ENCODE assay signal across 9 cellular contexts in genomic region chr18:36830141-36830495, GRCh38. TPM values are rescaled to one million over a fixed set of nuclear protein-coding genes. Genes with fewer than 3 reads are reported as not detected.
DNase-seq lines count a peak whose midpoint lies in the region; ATAC-seq and TF ChIP-seq lines count a peak whose summit lies in the region.
"Had no signal": no experiment of that assay in that cellular context is flagged by ENCODE, and none has a peak within 500 bp of the region (broad histone marks: within the 10 kb centered on the region; RNA-seq: fewer than 3 reads in every experiment).

No MANE protein-coding gene starts in this region.

- H3K4me1 ChIP-seq in adipocyte (ENCODE audit: control insufficient read depth, insufficient read depth, low read length) (peaks cover 13% of the 10 kb centered on the region), muscle layer of duodenum (ENCODE audit: control insufficient read depth in 1 of 2, insufficient read depth in 2 of 2, low read length in 2 of 2) (peaks cover 0 to 17% of the 10 kb centered on the region in 2 donors), colonic mucosa (no peaks in the 10 kb centered on the region)

- DNase-seq in AG09309 (ENCODE audit: low read depth) (no peak), HFFc6 (no peak), adipocyte (ENCODE audit: low read depth) (no peak), occipital lobe (lab: John Stamatoyannopoulos, UW) (no peak), inferior parietal cortex (ENCODE audit: extremely low spot score) (no peak), colonic mucosa (no peak)

- H3K9me3 Mint-ChIP-seq in HFFc6: no peaks in the 10 kb centered on the region

- peaks cover 1% of the 10 kb centered on the region; the same call in 1 of the 2 replicates for H3K27me3 Mint-ChIP-seq in HFFc6 (ENCODE audit: insufficient read depth)

- H3K27ac Mint-ChIP-seq in HFFc6: peak overlapping the region; percentile 82

- peak overlapping the region; percentile 71 for H3K4me3 ChIP-seq in AG09309 (ENCODE audit: control insufficient read depth, low read depth, low read length)
- H3K4me3 ChIP-seq in adipocyte (ENCODE audit: low read length): peak overlapping the region; percentile 93
- peak overlapping the region; percentile 97 to 99 for H3K4me3 ChIP-seq in muscle layer of duodenum (ENCODE audit: low read depth in 1 of 2, low read length in 2 of 2)
- H3K4me3 ChIP-seq in colonic mucosa: no peak overlapping the region

- no peaks in the 10 kb centered on the region for H3K36me3 ChIP-seq in adipocyte (ENCODE audit: control insufficient read depth, insufficient read depth, low read length, severe bottlenecking)
- H3K36me3 ChIP-seq in muscle layer of duodenum (ENCODE audit: control insufficient read depth in 1 of 2, insufficient read depth in 2 of 2, low read length in 2 of 2): no peaks in the 10 kb centered on the region
- H3K36me3 ChIP-seq in colonic mucosa: no peaks in the 10 kb centered on the region

- H3K27ac ChIP-seq in muscle layer of duodenum (ENCODE audit: low read length) (peak overlapping the region; percentile 61), colonic mucosa (no peak overlapping the region)

- H3K27me3 ChIP-seq in adipocyte (replicated peaks; ENCODE audit: control insufficient read depth, insufficient read depth, low read length) (no peaks in the 10 kb centered on the region), muscle layer of duodenum (ENCODE audit: low read depth, low read length) (no peaks in the 10 kb centered on the region), colonic mucosa (no peaks in the 10 kb centered on the region)
- H3K27me3 ChIP-seq: body of pancreas had no signal

- no peak for TF ChIP-seq CTCF in AG09309 (IDR thresholded peaks at IDR 0.05; ENCODE audit: control insufficient read depth, insufficient read depth, low read depth, low read length, missing control alignments)
- TF ChIP-seq CTCF in HFFc6 (IDR thresholded peaks at IDR 0.05): no peak
- no peak for TF ChIP-seq CTCF in colonic mucosa (IDR thresholded peaks at IDR 0.05)

- H3K36me3 Mint-ChIP-seq in HFFc6 (ENCODE audit: low read depth): peaks cover 5% of the 10 kb centered on the region; the same call in 1 of the 2 replicates

- H3K4me1 Mint-ChIP-seq in HFFc6 (ENCODE audit: low read depth): peaks cover 38% of the 10 kb centered on the region

- peak overlapping the region; percentile 89 for H3K4me3 Mint-ChIP-seq in HFFc6

- intact Hi-C loops in colonic mucosa (cut with DNase I): no loop called here

- no peak for ATAC-seq in GM18909 (IDR thresholded peaks at IDR 0.05; ENCODE audit: poor library complexity, unreplicated experiment)

- no peaks in the 10 kb centered on the region for H3K9me3 ChIP-seq in adipocyte (ENCODE audit: control insufficient read depth, low read length)
- H3K9me3 ChIP-seq in muscle layer of duodenum (ENCODE audit: control insufficient read depth in 1 of 2, low read length in 2 of 2): no peaks in the 10 kb centered on the region
- no peaks in the 10 kb centered on the region for H3K9me3 ChIP-seq in colonic mucosa
- H3K9me3 ChIP-seq: body of pancreas had no signal

- no peak overlapping the region for H3K9ac ChIP-seq in adipocyte (ENCODE audit: low read length)
- H3K9ac ChIP-seq in colonic mucosa (ENCODE audit: low read depth in 2 of 2, low read length in 2 of 2): peak overlapping the region in 1 of 2 donors; percentile 85

RNA-seq across cellular contexts. Expression of gene KIAA1328, which starts 1.2 kb away (rescaled TPM):
- 1 to 10 TPM; 2.7 to 3.3 (median 3.0) TPM for total RNA-seq in HFFc6 (2021; fragmentation: NEBNext Ultra II Directional; extraction: Animal tissue kit (Norgen Biotek cat#: 25700))
- total RNA-seq in occipital lobe (28.5 TPM), colonic mucosa (1 to 10 TPM; 4.8 to 5.2 TPM)

RNA-seq across cellular contexts. Expression of gene TPGS2, which starts 1.3 kb away (rescaled TPM):
- total RNA-seq in HFFc6 (2021; fragmentation: NEBNext Ultra II Directional; extraction: Animal tissue kit (Norgen Biotek cat#: 25700)): 100 to 1,000 TPM; 132 to 194 (median 155) TPM
- total RNA-seq in occipital lobe (101 TPM), colonic mucosa (10 to 100 TPM; 51.8 to 79.2 TPM)
